Comparison of ENCODE assay signal across 8 cellular contexts in genomic region chr3:197959500-197959890, GRCh38. TPM values are rescaled to one million over a fixed set of nuclear protein-coding genes. Genes with fewer than 3 reads are reported as not detected.
DNase-seq lines count a peak whose midpoint lies in the region; ATAC-seq and TF ChIP-seq lines count a peak whose summit lies in the region.

No MANE protein-coding gene starts in this region.

- no peak for DNase-seq in H7
- DNase-seq in midbrain (lab: John Stamatoyannopoulos, UW), result no peak
- no peak for DNase-seq in EL
- no peak for DNase-seq in activated CD4-positive, CD25-positive, alpha-beta regulatory T cell treated with anti-CD3 and anti-CD28 coated beads, Interleukin-2, amount 50 U/mL, for 72 hours

- TF ChIP-seq POLR2A in gastroesophageal sphincter (IDR thresholded peaks at IDR 0.05), result no peak

- H3K27ac ChIP-seq in gastroesophageal sphincter (peak overlapping the region; percentile 70 to 84 (median 77)), skeletal muscle tissue (ENCODE audit: low read depth, low read length) (peak overlapping the region; percentile 69)

- 26 to 45% methylated on average over 4 to 6 of the region's 6 CpGs for WGBS in gastroesophageal sphincter (ENCODE audit: low coverage in 1 of 2), 2 donors

- peak overlapping the region; percentile 35 to 58 (median 36) for H3K9ac ChIP-seq in skeletal muscle tissue (ENCODE audit: low read depth in 1 of 3, low read length in 3 of 3)

- H3K36me3 ChIP-seq in H7 (replicated peaks; ENCODE audit: control insufficient read depth, insufficient read depth, low read length) (peaks cover 12% of the 10 kb centered on the region), gastroesophageal sphincter (peaks cover 0 to 26% of the 10 kb centered on the region in 2 donors), skeletal muscle tissue (ENCODE audit: control insufficient read depth in 3 of 3, insufficient read depth in 3 of 3, low read length in 3 of 3) (peaks cover 19 to 27% (median 25%) of the 10 kb centered on the region in 3 donors)

- H3K4me1 ChIP-seq in gastroesophageal sphincter (peaks cover 0 to 43% (median 5%) of the 10 kb centered on the region in 3 donors), skeletal muscle tissue (ENCODE audit: control insufficient read depth in 3 of 3, insufficient read depth in 3 of 3, low read length in 3 of 3) (peaks cover 12 to 31% (median 26%) of the 10 kb centered on the region in 3 donors)

- no peak for TF ChIP-seq CTCF in WI38 (IDR thresholded peaks at IDR 0.05; ENCODE audit: low read depth, low read length)
- no peak for TF ChIP-seq CTCF in gastroesophageal sphincter (IDR thresholded peaks at IDR 0.05)

- ATAC-seq in gastroesophageal sphincter, result no peak
- no peak for ATAC-seq in GM21619 (IDR thresholded peaks at IDR 0.05; ENCODE audit: unreplicated experiment)

- H3K9me3 ChIP-seq in gastroesophageal sphincter (no peaks in the 10 kb centered on the region), skeletal muscle tissue (ENCODE audit: control insufficient read depth in 3 of 3, low read length in 3 of 3) (no peaks in the 10 kb centered on the region)

- no peak for TF ChIP-seq EP300 in gastroesophageal sphincter (IDR thresholded peaks at IDR 0.05)

- H3K4me3 ChIP-seq in H7 (ENCODE audit: insufficient read depth, low read depth, low read length), result peak overlapping the region; percentile 80
- peak overlapping the region; percentile 78 for H3K4me3 ChIP-seq in WI38 (ENCODE audit: low read depth, low read length)
- peak overlapping the region; percentile 62 to 88 for H3K4me3 ChIP-seq in gastroesophageal sphincter
- peak overlapping the region; percentile 86 to 94 (median 92) for H3K4me3 ChIP-seq in skeletal muscle tissue (ENCODE audit: low read length in 3 of 3)

- peaks cover 3% of the 10 kb centered on the region; the same call in 1 of the 2 replicates for H3K27me3 ChIP-seq in H7 (ENCODE audit: control insufficient read depth, insufficient read depth, low read length)
- H3K27me3 ChIP-seq in gastroesophageal sphincter, result no peaks in the 10 kb centered on the region
- H3K27me3 ChIP-seq in skeletal muscle tissue (ENCODE audit: control insufficient read depth in 3 of 3, insufficient read depth in 3 of 3, low read length in 3 of 3), result no peaks in the 10 kb centered on the region

RNA-seq across cellular contexts. Expression of gene LMLN, which starts 0.5 kb away (rescaled TPM):
- 2.1 and 3.7 TPM in 2 replicates for total RNA-seq in H7 (2014; rRNA removed; shearing (Covaris generic))
- 1 to 10 TPM; 2.8 to 7.5 (median 4.1) TPM for total RNA-seq in gastroesophageal sphincter
- 4.2 TPM for total RNA-seq in skeletal muscle tissue

RNA-seq across cellular contexts. Expression of gene RPL35A, which starts 9.5 kb away (rescaled TPM):
- total RNA-seq in H7 (2014; rRNA removed; shearing (Covaris generic)), result 909 and 971 TPM in 2 replicates
- 1,000 to 10,000 TPM in 1 of 4 donors, 100 to 1,000 TPM in 3; 394 to 1,032 (median 816) TPM for total RNA-seq in gastroesophageal sphincter
- total RNA-seq in skeletal muscle tissue, result 1,632 TPM
